Comparison of ENCODE assay signal across 9 cellular contexts in genomic region chr10:106571216-106571954, GRCh38.
DNase-seq lines count a peak whose midpoint lies in the region; ATAC-seq and TF ChIP-seq lines count a peak whose summit lies in the region.
"Had no signal": no experiment of that assay in that cellular context is flagged by ENCODE, and none has a peak within 500 bp of the region (broad histone marks: within the 10 kb centered on the region; RNA-seq: fewer than 3 reads in every experiment).

No MANE protein-coding gene starts in this region.

- H3K9ac ChIP-seq in skeletal muscle satellite cell (ENCODE audit: low read depth, low read length) = peak overlapping the region; percentile 20
- H3K9ac ChIP-seq: BLaER1 had no signal

- TF ChIP-seq CTCF in OCI-LY7 (conservative IDR thresholded peaks at IDR 0.05; ENCODE audit: low read length) (peak; percentile 71), fibroblast of villous mesenchyme (IDR thresholded peaks at IDR 0.05; ENCODE audit: insufficient read depth, low read depth, low read length) (peak; percentile 34)

- H3K9me3 Mint-ChIP-seq in stimulated activated effector memory CD8-positive, alpha-beta T cell treated with anti-CD3 and anti-CD28 coated beads, Interleukin-12 subunit alpha, Interleukin-12 subunit beta, amount 100 ng/mL, for 72 hours = peaks cover 6% of the 10 kb centered on the region

- H3K9me3 ChIP-seq in OCI-LY7 (ENCODE audit: low read length) (no peaks in the 10 kb centered on the region), skeletal muscle satellite cell (replicated peaks; ENCODE audit: low read length) (no peaks in the 10 kb centered on the region)
- H3K9me3 ChIP-seq: BLaER1 had no signal

- H3K27ac ChIP-seq in OCI-LY7 (ENCODE audit: low read depth, low read length, poor library complexity, severe bottlenecking) = no peak overlapping the region
- H3K27ac ChIP-seq: BLaER1 had no signal

- POLR2A ChIA-PET in OCI-LY7 (lab: Charles Lee) = interaction anchor here (0.6 kb wide), 1 partner anchor 1327 kb away, joined by 3 read pairs; no protein-coding TSS in a partner anchor

- H3K4me1 ChIP-seq in OCI-LY7 (ENCODE audit: insufficient read depth, low read length, poor library complexity, severe bottlenecking) (no peaks in the 10 kb centered on the region), skeletal muscle satellite cell (ENCODE audit: control insufficient read depth, insufficient read depth, low read length) (peaks cover 14% of the 10 kb centered on the region)

- no peak overlapping the region for H2AFZ ChIP-seq in OCI-LY7 (ENCODE audit: low read length)

- DNase-seq in NCI-H1694 (lab: John Stamatoyannopoulos, UW) = peak; percentile 6
- DNase-seq in NCI-H1694 treated with DMSO at 0.1 percent for 48 hours (lab: John Stamatoyannopoulos, UW) = no peak
- DNase-seq in OCI-LY7 (ENCODE audit: low spot score) = peak; percentile 1
- peak; percentile 28 for DNase-seq in fibroblast of villous mesenchyme (ENCODE audit: low read depth)
- DNase-seq in stimulated activated effector memory CD8-positive, alpha-beta T cell treated with anti-CD3 and anti-CD28 coated beads, Interleukin-12 subunit alpha, Interleukin-12 subunit beta, amount 100 ng/mL, for 72 hours (ENCODE audit: low spot score in 2 of 2) = no peak
- no peak for DNase-seq in ureter (ENCODE audit: low spot score)

- H3K4me3 ChIP-seq in OCI-LY7 (ENCODE audit: low read depth, low read length, poor library complexity, severe bottlenecking) (no peak overlapping the region), fibroblast of villous mesenchyme (ENCODE audit: low read depth, low read length) (no peak overlapping the region), skeletal muscle satellite cell (ENCODE audit: low read length) (no peak overlapping the region)
- H3K4me3 ChIP-seq: BLaER1 had no signal

- CTCF ChIA-PET in OCI-LY7 (lab: Charles Lee; ENCODE audit: unreplicated experiment) = no interaction called here

- H3K36me3 Mint-ChIP-seq in stimulated activated effector memory CD8-positive, alpha-beta T cell treated with anti-CD3 and anti-CD28 coated beads, Interleukin-12 subunit alpha, Interleukin-12 subunit beta, amount 100 ng/mL, for 72 hours = no peaks in the 10 kb centered on the region

- H3K9me2 ChIP-seq in OCI-LY7 (ENCODE audit: insufficient read depth, low read length) = no peaks in the 10 kb centered on the region

- BruUV-seq in OCI-LY7 (replicated peaks; lab: Mats Ljungman, UMichigan) = no TSS peak

- no peaks in the 10 kb centered on the region for H3K27me3 ChIP-seq in skeletal muscle satellite cell (ENCODE audit: control insufficient read depth, insufficient read depth, low read length)
- H3K27me3 ChIP-seq: BLaER1 had no signal

- H3K4me2 ChIP-seq in OCI-LY7 (ENCODE audit: low read length) (no peak overlapping the region), skeletal muscle satellite cell (ENCODE audit: low read length) (no peak overlapping the region)
- H3K4me2 ChIP-seq: BLaER1 had no signal

- no peak for ATAC-seq in GM18907 (IDR thresholded peaks at IDR 0.05; ENCODE audit: unreplicated experiment)
- no peak for ATAC-seq in stimulated activated effector memory CD8-positive, alpha-beta T cell treated with anti-CD3 and anti-CD28 coated beads, Interleukin-12 subunit alpha, Interleukin-12 subunit beta, amount 100 ng/mL, for 72 hours

- H3K36me3 ChIP-seq in OCI-LY7 (ENCODE audit: insufficient read depth, low read length) (no peaks in the 10 kb centered on the region), skeletal muscle satellite cell (ENCODE audit: insufficient read depth, low read length) (no peaks in the 10 kb centered on the region)
- H3K36me3 ChIP-seq: BLaER1 had no signal

- no peak overlapping the region for H3K27ac Mint-ChIP-seq in stimulated activated effector memory CD8-positive, alpha-beta T cell treated with anti-CD3 and anti-CD28 coated beads, Interleukin-12 subunit alpha, Interleukin-12 subunit beta, amount 100 ng/mL, for 72 hours

- no peak overlapping the region for H3K4me3 Mint-ChIP-seq in stimulated activated effector memory CD8-positive, alpha-beta T cell treated with anti-CD3 and anti-CD28 coated beads, Interleukin-12 subunit alpha, Interleukin-12 subunit beta, amount 100 ng/mL, for 72 hours

- no peaks in the 10 kb centered on the region for H4K20me1 ChIP-seq in OCI-LY7 (ENCODE audit: insufficient read depth, low read length)
- H4K20me1 ChIP-seq: BLaER1 had no signal

- H3K79me2 ChIP-seq in OCI-LY7 (ENCODE audit: insufficient read depth, low read depth, low read length) = no peaks in the 10 kb centered on the region

- H3K4me1 Mint-ChIP-seq in stimulated activated effector memory CD8-positive, alpha-beta T cell treated with anti-CD3 and anti-CD28 coated beads, Interleukin-12 subunit alpha, Interleukin-12 subunit beta, amount 100 ng/mL, for 72 hours = no peaks in the 10 kb centered on the region

- intact Hi-C loops in OCI-LY7 (cut with micrococcal nuclease; ENCODE audit: unreplicated experiment) = no loop called here

Comparison
In these comparisons a context has a peak if more than half of its experiments do, and no peak if none do; other contexts are left out.
1. DNase-seq: peak in NCI-H1694 (single experiment), OCI-LY7 (single experiment) and fibroblast of villous mesenchyme (single experiment); none in NCI-H1694 treated with DMSO at 0.1 percent for 48 hours (single experiment), stimulated activated effector memory CD8-positive, alpha-beta T cell treated with anti-CD3 and anti-CD28 coated beads, Interleukin-12 subunit alpha, Interleukin-12 subunit beta, amount 100 ng/mL, for 72 hours (0 of 2) and ureter (single experiment).